In genomic region chr16:89376812-89377445, GRCh38 we compare ENCODE assay signal across 1 cellular context.
TF ChIP-seq lines count a peak whose summit lies in the region.

No MANE protein-coding gene starts in this region.

TF ChIP-seq in GM12878, 131 proteins besides CTCF, POLR2A, EP300 and RAD21 (continued from another document):
- TF ChIP-seq USF2 (IDR thresholded peaks at IDR 0.05; ENCODE audit: borderline replicate concordance, low read depth, low read length) (no peak), GABPA (IDR thresholded peaks at IDR 0.05; ENCODE audit: low read depth) (no peak), MYB (IDR thresholded peaks at IDR 0.05; ENCODE audit: borderline replicate concordance, low read depth, low read length) (no peak), SUPT20H (IDR thresholded peaks at IDR 0.05; ENCODE audit: borderline replicate concordance, control insufficient read depth, low read depth, low read length) (no peak), NKRF (conservative IDR thresholded peaks at IDR 0.05) (no peak), EED (IDR thresholded peaks at IDR 0.05; ENCODE audit: low read depth) (no peak), CREM (IDR thresholded peaks at IDR 0.05; ENCODE audit: low read depth) (no peak), SPI1 (IDR thresholded peaks at IDR 0.05; ENCODE audit: borderline replicate concordance, insufficient read depth, low read depth, low read length) (no peak), SMC3 (IDR thresholded peaks at IDR 0.05; ENCODE audit: borderline replicate concordance, low read length) (no peak), RFX5 (IDR thresholded peaks at IDR 0.05; ENCODE audit: low read depth, low read length) (no peak), CUX1 (IDR thresholded peaks at IDR 0.05; ENCODE audit: insufficient replicate concordance, low read depth, low read length) (no peak), EGR1 (IDR thresholded peaks at IDR 0.05; ENCODE audit: borderline replicate concordance in 1 of 2, low read depth in 2 of 2, low read length in 2 of 2) (no peak)
